8 cellular contexts compared by ENCODE assay signal in genomic region chr15:26082069-26082832, GRCh38.
DNase-seq lines count a peak whose midpoint lies in the region; ATAC-seq and TF ChIP-seq lines count a peak whose summit lies in the region.

No MANE protein-coding gene starts in this region.

- peaks cover 37% of the 10 kb centered on the region for H3F3A ChIP-seq in GM23248 (ENCODE audit: insufficient read depth)

- H3K4me2 ChIP-seq in GM23248 (ENCODE audit: unreplicated experiment): peak overlapping the region; percentile 73

- H3K27me3 ChIP-seq in GM23248 (replicated peaks; ENCODE audit: insufficient read depth): no peaks in the 10 kb centered on the region

- H3K27ac Mint-ChIP-seq in nephron progenitor cell: peak overlapping the region; percentile 93

- H3K9ac ChIP-seq in GM23248: peak overlapping the region; percentile 80

- H3K4me1 Mint-ChIP-seq in nephron progenitor cell: peaks cover 23% of the 10 kb centered on the region

- H4K20me1 ChIP-seq in GM23248 (ENCODE audit: insufficient read depth): no peaks in the 10 kb centered on the region

- no peaks in the 10 kb centered on the region for H3K79me2 ChIP-seq in GM23248 (ENCODE audit: insufficient read depth)

- peak overlapping the region; percentile 92 for H3K4me3 Mint-ChIP-seq in nephron progenitor cell

- 0 to 1% methylated on average over 43 to 44 of the region's 44 CpGs for WGBS in GM23248 (ENCODE audit: low coverage in 1 of 2, low lambda C conversion rate in 2 of 2, missing lambda C conversion rate in 2 of 2), 2 experiments

- in situ Hi-C loops in GM23248 (cut with MboI): no loop called here

- H3K36me3 Mint-ChIP-seq in nephron progenitor cell (ENCODE audit: low read depth): no peaks in the 10 kb centered on the region

- no peaks in the 10 kb centered on the region for H3K9me2 ChIP-seq in GM23248 (ENCODE audit: insufficient read depth)

- peak; percentile 98 for ATAC-seq in stimulated activated naive CD8-positive, alpha-beta T cell treated with anti-CD3 and anti-CD28 coated beads, Interleukin-15, Interleukin-2, amounts not matched to agents 100 U/mL and 50 U/mL, for 24 hours

- peaks cover 17% of the 10 kb centered on the region for H3K27me3 Mint-ChIP-seq in nephron progenitor cell (ENCODE audit: low read depth, poor library complexity)

- H3K27ac ChIP-seq in GM23248: peak overlapping the region; percentile 71

- H3K4me1 ChIP-seq in GM23248 (ENCODE audit: insufficient read depth): peaks cover 26% of the 10 kb centered on the region

- DNase-seq in DMS79 treated with DMSO at 0.1 percent for 48 hours (lab: John Stamatoyannopoulos, UW) (peak; percentile 83), GM23248 (peak; percentile 97), LNCaP clone FGC (ENCODE audit: low read depth) (peak; percentile 88), SHP77 (lab: John Stamatoyannopoulos, UW) (peak; percentile 90 to 97), foreskin fibroblast (peak; percentile 90 to 97), nephron progenitor cell (peak; percentile 97)
- peak; percentile 89 for DNase-seq in activated gamma-delta T cell treated with anti-CD3 and anti-CD28 coated beads, Interleukin-2, amount 50 U/mL, for 16 hours (ENCODE audit: low read depth)
- peak; percentile 93 for DNase-seq in stimulated activated naive CD8-positive, alpha-beta T cell treated with anti-CD3 and anti-CD28 coated beads, Interleukin-15, Interleukin-2, amounts not matched to agents 100 U/mL and 50 U/mL, for 24 hours

- H3K4me3 ChIP-seq in GM23248 (peak overlapping the region; percentile 88), LNCaP clone FGC (ENCODE audit: low read depth, low read length) (peak overlapping the region; percentile 63), foreskin fibroblast (ENCODE audit: low read depth in 1 of 2, low read length in 2 of 2) (peak overlapping the region; percentile 62 to 74)

- H3K9me3 ChIP-seq in GM23248 (ENCODE audit: low read depth): no peaks in the 10 kb centered on the region

- peaks cover 4% of the 10 kb centered on the region for H3K9me3 Mint-ChIP-seq in nephron progenitor cell

- no peaks in the 10 kb centered on the region for H3K36me3 ChIP-seq in GM23248 (ENCODE audit: low read depth)

- H2AFZ ChIP-seq in GM23248: peak overlapping the region; percentile 95

- TF ChIP-seq CTCF in LNCaP clone FGC (IDR thresholded peaks at IDR 0.05; ENCODE audit: control insufficient read depth, extremely low read depth, insufficient read depth) (no peak), foreskin fibroblast (IDR thresholded peaks at IDR 0.05; ENCODE audit: low read depth, low read length) (no peak), nephron progenitor cell (IDR thresholded peaks at IDR 0.05) (no peak)

Comparison
In these comparisons a context has a peak if more than half of its experiments do, and no peak if none do; other contexts are left out.
1. Peak in every context shown above with its lines: DNase-seq, ATAC-seq, H3K4me3 ChIP-seq and H3K27ac ChIP-seq.